In the genomic region with DNA sequence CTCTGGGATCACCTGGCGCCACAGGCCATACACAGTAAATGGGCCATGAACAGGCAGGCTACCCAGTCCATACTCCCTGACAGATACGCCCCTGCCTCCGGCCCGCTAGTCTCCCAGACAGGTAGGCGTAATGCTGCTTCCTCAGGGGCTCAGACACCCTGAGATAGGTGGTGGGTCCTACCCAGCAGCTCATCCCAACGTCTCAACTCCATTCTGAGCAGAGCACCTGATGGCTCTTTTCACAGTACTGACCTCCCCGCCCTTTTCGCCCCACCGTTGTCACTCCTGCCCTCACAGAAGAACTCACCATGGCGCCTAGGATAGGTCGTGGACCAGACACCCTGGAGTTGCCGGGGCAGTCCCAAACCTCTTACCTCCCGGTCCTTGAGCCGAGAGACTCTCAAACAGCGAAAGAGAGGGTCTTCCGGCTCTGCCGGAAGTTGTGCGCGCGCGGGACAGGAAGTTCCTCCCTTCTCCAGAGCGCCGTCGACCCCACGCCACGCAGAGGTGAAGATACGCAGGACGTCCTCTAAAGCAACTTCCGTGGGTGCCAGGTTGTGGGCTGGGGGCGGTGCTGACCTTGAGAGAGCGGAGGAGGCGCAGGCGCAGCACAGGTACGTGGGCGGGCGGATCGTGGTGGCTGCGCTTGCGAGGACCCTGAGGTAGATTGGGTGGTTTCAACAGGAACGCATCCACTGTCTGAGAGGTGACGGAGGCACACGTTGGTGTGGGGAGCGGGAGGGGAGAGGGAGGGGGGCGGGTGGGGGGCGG, we compare ENCODE assay signal across 8 cellular contexts.
DNase-seq lines count a peak whose midpoint lies in the region; ATAC-seq lines count a peak whose summit lies in the region.

A gene (minus strand): TSS at position 432 of the 771 bp plus-strand sequence. CDS start 122 bp downstream, at position 310.

- DNase-seq in AG20443 (ENCODE audit: low spot score) (peak; percentile 89), NCI-H446 (lab: John Stamatoyannopoulos, UW) (peak; percentile 79 to 92), islet precursor cell (peak; percentile 96)
- DNase-seq in activated CD4-positive, CD25-positive, alpha-beta regulatory T cell (lab: John Stamatoyannopoulos, UW) = peak; percentile 84 to 93 (median 90)
- DNase-seq in central memory CD4-positive, alpha-beta T cell = peak; percentile 97
- peak; percentile 92 for DNase-seq in stimulated activated CD4-positive, alpha-beta T cell treated with anti-CD3 and anti-CD28 coated beads, Interleukin-12 subunit alpha, Interleukin-12 subunit beta, amount 100 ng/mL, for 4 hours

- ATAC-seq in GM19043 (IDR thresholded peaks at IDR 0.05; ENCODE audit: low read depth, unreplicated experiment) (peak; percentile 99), HG03354 (IDR thresholded peaks at IDR 0.05; ENCODE audit: poor library complexity, severe bottlenecking, unreplicated experiment) (peak; percentile 99)

Comparison
In these comparisons a context has a peak if more than half of its experiments do, and no peak if none do; other contexts are left out.
1. Peak in every context shown above with its lines: DNase-seq and ATAC-seq.